In genomic region chr18:12291690-12292089, GRCh38 we compare ENCODE assay signal across 29 cellular contexts. TPM values are rescaled to one million over a fixed set of nuclear protein-coding genes. Genes with fewer than 3 reads are reported as not detected.
"Had no signal": no experiment of that assay in that cellular context is flagged by ENCODE, and none has a peak within 500 bp of the region (broad histone marks: within the 10 kb centered on the region; RNA-seq: fewer than 3 reads in every experiment).

No MANE protein-coding gene starts in this region.

- H3K4me3 ChIP-seq: ascending aorta, cardiac muscle cell, gastroesophageal sphincter, hepatocyte, left ventricle myocardium inferior, pancreas, psoas muscle, smooth muscle cell, stomach, tibial artery had no signal

- H3K27me3 ChIP-seq: ascending aorta, gastroesophageal sphincter, pancreas, tibial artery had no signal

- H3K36me3 ChIP-seq: ascending aorta, cardiac muscle cell, gastroesophageal sphincter, left ventricle myocardium inferior, pancreas, stomach, tibial artery had no signal

- DNase-seq: activated CD4-positive, alpha-beta T cell treated with anti-CD3 and anti-CD28 coated beads for 4 hours; activated CD4-positive, alpha-beta T cell treated with anti-CD3 and anti-CD28 coated beads, Interleukin-2, amount 50 U/mL, for 4 hours; activated CD8-positive, alpha-beta memory T cell treated with anti-CD3 and anti-CD28 coated beads, Interleukin-2, amount 50 U/mL, for 4 hours; activated effector memory CD4-positive, alpha-beta T cell treated with anti-CD3 and anti-CD28 coated beads, Interleukin-2, amount 50 U/mL, for 16 hours; activated naive CD4-positive, alpha-beta T cell treated with anti-CD3 and anti-CD28 coated beads for 36 hours; activated naive CD8-positive, alpha-beta T cell treated with anti-CD3 and anti-CD28 coated beads for 36 hours; activated T-cell treated with anti-CD3 and anti-CD28 coated beads, Interleukin-2, amount 50 U/mL, for 1 hour; cortex of kidney; effector memory CD8-positive, alpha-beta T cell; erythroblast; islet precursor cell; left ventricle myocardium inferior; psoas muscle; stimulated activated CD4-positive, alpha-beta T cell treated with anti-CD3 and anti-CD28 coated beads, Interleukin-15, amount 100 ng/mL, for 24 hours; stimulated activated CD4-positive, alpha-beta T cell treated with anti-CD3 and anti-CD28 coated beads, Interleukin-2, amount 100 ng/mL, for 24 hours; stimulated activated naive B cell treated with anti-CD40 and anti-IgM and Interleukin-4, amounts not matched to agents 10 μg/mL and 1 μg/mL and 100 μg/mL, for 72 hours; stomach had no signal

- H3K27ac ChIP-seq: ascending aorta, cardiac muscle cell, gastroesophageal sphincter, hepatocyte, left ventricle myocardium inferior, pancreas, psoas muscle, stomach, tibial artery had no signal

- H2AFZ ChIP-seq: hepatocyte had no signal

- H3K4me2 ChIP-seq: hepatocyte, smooth muscle cell had no signal

- ATAC-seq: effector memory CD8-positive, alpha-beta T cell; gastroesophageal sphincter; pancreas; psoas muscle; stimulated activated naive B cell treated with anti-CD40 and anti-IgM and Interleukin-4, amounts not matched to agents 10 μg/mL and 1 μg/mL and 100 μg/mL, for 72 hours had no signal

- H3K9me3 ChIP-seq: ascending aorta, gastroesophageal sphincter, left ventricle myocardium inferior, pancreas, psoas muscle, stomach, tibial artery had no signal

RNA-seq across cellular contexts. Expression of gene CIDEA, which starts 37.5 kb away (rescaled TPM):
- total RNA-seq: activated CD8-positive, alpha-beta memory T cell treated with anti-CD3 and anti-CD28 coated beads for 36 hours; activated naive CD4-positive, alpha-beta T cell treated with anti-CD3 and anti-CD28 coated beads for 36 hours; activated naive CD8-positive, alpha-beta T cell treated with anti-CD3 and anti-CD28 coated beads for 36 hours; activated T-helper 1 cell treated with anti-CD3 and anti-CD28 coated beads, Interleukin-12 subunit alpha, Interleukin-12 subunit beta, Interleukin-2, Interleukin-4 antibody, amounts not matched to agents 30 ng/mL and 10 ng/mL and 1 ng/mL, durations not matched to agents 14 hours and 24 hours and 36 hours; ascending aorta; cardiac muscle cell; cerebellum; hepatocyte; lung microvascular endothelial cell; mucosa of gallbladder; smooth muscle cell; stomach had no signal
- polyA plus RNA-seq: cardiac muscle cell, hepatocyte, smooth muscle cell had no signal
